Comparison of ENCODE assay signal across 10 cellular contexts in the genomic region with DNA sequence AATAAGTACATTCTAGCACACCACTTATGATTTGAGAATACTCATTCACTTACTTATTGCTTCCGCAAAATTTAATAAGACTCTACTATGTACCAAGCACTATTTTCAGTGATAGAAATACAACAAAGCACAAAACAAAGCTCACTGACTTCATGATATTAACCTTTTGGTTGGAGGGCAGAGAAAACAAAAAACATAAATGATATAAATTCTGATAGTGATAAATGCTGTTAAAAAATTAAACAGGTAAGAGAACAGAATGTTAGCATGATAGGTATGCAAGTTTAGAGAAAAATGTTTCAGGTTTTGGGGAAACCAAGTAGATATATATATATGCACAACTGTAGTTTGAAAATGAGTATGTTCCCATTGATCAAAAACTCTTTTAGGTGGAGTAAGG. TPM values are rescaled to one million over a fixed set of nuclear protein-coding genes. Genes with fewer than 3 reads are reported as not detected.
DNase-seq lines count a peak whose midpoint lies in the region; ATAC-seq and TF ChIP-seq lines count a peak whose summit lies in the region.
"Had no signal": no experiment of that assay in that cellular context is flagged by ENCODE, and none has a peak within 500 bp of the region (broad histone marks: within the 10 kb centered on the region; RNA-seq: fewer than 3 reads in every experiment).

No MANE protein-coding gene starts in this region.

- CTCF ChIA-PET in Panc1 (lab: Charles Lee): no interaction called here

- POLR2A ChIA-PET in Panc1 (lab: Charles Lee): no interaction called here

- H3K36me3 ChIP-seq in H7 (replicated peaks; ENCODE audit: control insufficient read depth, insufficient read depth, low read length): peaks cover 4% of the 10 kb centered on the region
- H3K36me3 ChIP-seq in Panc1 (ENCODE audit: control insufficient read depth, insufficient read depth, low read length): peaks cover 4% of the 10 kb centered on the region; the same call in 1 of the 2 replicates
- peaks cover 0 to 8% of the 10 kb centered on the region in 2 donors for H3K36me3 ChIP-seq in gastrocnemius medialis

- TF ChIP-seq POLR2A in gastrocnemius medialis (IDR thresholded peaks at IDR 0.05): no peak

- peak overlapping the region; percentile 25 for H3K27ac ChIP-seq in Panc1 (ENCODE audit: low read length)
- H3K27ac ChIP-seq in gastrocnemius medialis: no peak overlapping the region

- no peaks in the 10 kb centered on the region for H3K27me3 ChIP-seq in H7 (ENCODE audit: control insufficient read depth, insufficient read depth, low read length)
- no peaks in the 10 kb centered on the region for H3K27me3 ChIP-seq in Panc1 (ENCODE audit: control insufficient read depth, insufficient read depth, low read length)
- no peaks in the 10 kb centered on the region for H3K27me3 ChIP-seq in gastrocnemius medialis
- H3K27me3 ChIP-seq: testis had no signal

- H3K4me1 ChIP-seq in Panc1 (ENCODE audit: control insufficient read depth, insufficient read depth, low read length) (peaks cover 7% of the 10 kb centered on the region; the same call in 1 of the 2 replicates), gastrocnemius medialis (peaks cover 43 to 49% of the 10 kb centered on the region in 2 donors)

- H3K4me3 ChIP-seq in H7 (ENCODE audit: insufficient read depth, low read depth, low read length) (peak overlapping the region; percentile 98; the same call in 1 of the 2 replicates), Panc1 (ENCODE audit: low read depth in 2 of 2, low read length in 2 of 2) (peak overlapping the region; percentile 83 to 92; a peak in 3 of 4 replicates), epithelial cell of esophagus (ENCODE audit: low read length) (peak overlapping the region; percentile 99), gastrocnemius medialis (peak overlapping the region in 3 of 4 donors; percentile 71 to 92 (median 86))

- intact Hi-C loops in Panc1 (cut with micrococcal nuclease; ENCODE audit: unreplicated experiment) (no loop called here), gastrocnemius medialis (cut with DNase I; ENCODE audit: low total_unique reads) (loop anchor here (2.0 kb wide), 1 partner anchor 207 kb away; a partner anchor contains a TSS)

- no peak for TF ChIP-seq CTCF in Panc1 (IDR thresholded peaks at IDR 0.05)
- TF ChIP-seq CTCF in epithelial cell of esophagus (IDR thresholded peaks at IDR 0.05; ENCODE audit: insufficient read depth, low read depth, low read length, missing control alignments): no peak
- no peak for TF ChIP-seq CTCF in gastrocnemius medialis (IDR thresholded peaks at IDR 0.05 in 4 of 5, conservative IDR thresholded peaks at IDR 0.05 in 1 of 5)

- BruUV-seq in Panc1 (replicated peaks; lab: Mats Ljungman, UMichigan): no TSS peak

- DNase-seq in H7: no peak
- no peak for DNase-seq in Panc1 (ENCODE audit: low read depth, low spot score)
- DNase-seq in epithelial cell of esophagus (ENCODE audit: low read depth): no peak
- DNase-seq in gastrocnemius medialis: no peak
- DNase-seq in NCI-H345 (lab: John Stamatoyannopoulos, UW): no peak
- DNase-seq in NK-92 (lab: John Stamatoyannopoulos, UW; ENCODE audit: unreplicated experiment): no peak
- DNase-seq in hypothalamus (lab: John Stamatoyannopoulos, UW): no peak
- DNase-seq: activated CD4-positive, CD25-positive, alpha-beta regulatory T cell; NCI-H1930; testis had no signal

- ATAC-seq in Panc1 (no peak), gastrocnemius medialis (no peak)

- in situ Hi-C loops in Panc1 (cut with HindIII; ENCODE audit: low pct_unique_long_range_greater_than_20kb, low sequenced_read_pairs) (no loop called here), gastrocnemius medialis (cut with MboI; ENCODE audit: low sequenced_read_pairs in 4 of 4) (loop anchor here in 1 of 4 donors (10.0 kb wide), 1 partner anchor 211 kb away; a partner anchor contains a TSS)

- no peaks in the 10 kb centered on the region for H3K9me3 ChIP-seq in Panc1 (ENCODE audit: control insufficient read depth, insufficient read depth, low read depth, low read length)
- no peaks in the 10 kb centered on the region for H3K9me3 ChIP-seq in gastrocnemius medialis
- H3K9me3 ChIP-seq: testis had no signal

RNA-seq across cellular contexts. Expression of a gene that starts 1.2 kb away (rescaled TPM):
- 60.6 and 79.5 TPM in 2 replicates for total RNA-seq in H7 (2014; rRNA removed; shearing (Covaris generic))
- 15.9 TPM for total RNA-seq in Panc1 (2021; ENCODE audit: unreplicated experiment)
- polyA plus RNA-seq in Panc1 (2012; ENCODE audit: insufficient read length): 8.1 TPM
- 10 to 100 TPM in 1 of 4 donors, 1 to 10 TPM in 3; 6.5 to 10.5 (median 9.3) TPM for total RNA-seq in gastrocnemius medialis

RNA-seq across cellular contexts. Expression of a gene that starts 17.0 kb away (rescaled TPM):
- total RNA-seq in H7 (2014; rRNA removed; shearing (Covaris generic)): 160 and 215 TPM in 2 replicates
- total RNA-seq in Panc1 (2021; ENCODE audit: unreplicated experiment): 145 TPM
- 117 TPM for polyA plus RNA-seq in Panc1 (2012; ENCODE audit: insufficient read length)
- 100 to 1,000 TPM in 1 of 4 donors, 10 to 100 TPM in 3; 42.4 to 135 (median 52.2) TPM for total RNA-seq in gastrocnemius medialis
